Comparison of ENCODE assay signal across 12 cellular contexts in the genomic region with DNA sequence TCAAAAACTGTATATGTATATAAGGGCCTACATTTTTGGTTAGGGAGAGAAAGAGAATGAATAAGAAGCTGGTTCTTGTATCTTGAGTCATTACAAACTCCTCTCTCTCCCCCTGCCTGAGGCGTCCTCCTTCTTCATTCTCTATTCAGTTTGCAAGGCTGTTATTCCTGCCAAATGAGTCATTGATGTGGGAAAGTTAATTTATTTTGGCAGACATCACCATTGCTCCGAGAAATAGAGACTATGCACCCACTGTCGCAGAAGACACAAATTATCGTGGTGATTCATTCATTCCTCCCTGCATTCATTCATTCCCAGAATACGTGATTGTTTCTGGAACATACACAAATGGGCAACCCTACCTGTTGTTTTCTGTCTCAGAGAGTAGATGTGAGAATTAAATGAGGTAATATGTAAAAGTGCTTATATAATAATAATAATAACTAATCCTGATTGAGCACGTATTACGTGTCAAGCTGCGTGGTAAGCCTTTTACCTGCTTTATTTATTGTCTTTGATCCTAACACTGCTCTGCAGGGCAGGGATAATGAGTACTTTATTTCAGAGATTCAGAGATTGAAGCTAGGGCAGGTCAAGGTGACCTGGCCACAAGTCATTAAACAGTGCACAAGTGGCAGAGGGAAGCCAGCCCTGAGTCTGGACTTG.
DNase-seq lines count a peak whose midpoint lies in the region; ATAC-seq and TF ChIP-seq lines count a peak whose summit lies in the region.
"Had no signal": no experiment of that assay in that cellular context is flagged by ENCODE, and none has a peak within 500 bp of the region (broad histone marks: within the 10 kb centered on the region; RNA-seq: fewer than 3 reads in every experiment).

No MANE protein-coding gene starts in this region.

- peaks cover 5% of the 10 kb centered on the region for H3K4me1 Mint-ChIP-seq in nephron

- POLR2A ChIA-PET in PC-3 (lab: Charles Lee; ENCODE audit: unreplicated experiment), result interaction anchor here (0.6 kb wide), 1 partner anchor 65 kb away, joined by 3 read pairs; no protein-coding TSS in a partner anchor

- H3K27ac Mint-ChIP-seq in nephron, result peak overlapping the region in 2 of 3 experiments; percentile 42 to 66

- H3K36me3 ChIP-seq in PC-3 (ENCODE audit: low read depth, low read length), result no peaks in the 10 kb centered on the region
- no peaks in the 10 kb centered on the region for H3K36me3 ChIP-seq in H7 (replicated peaks; ENCODE audit: control insufficient read depth, insufficient read depth, low read length)
- H3K36me3 ChIP-seq: sigmoid colon had no signal

- H3K4me3 ChIP-seq in PC-3 (ENCODE audit: low read length) (no peak overlapping the region; the same call in 1 of the 2 replicates), epithelial cell of esophagus (ENCODE audit: low read length) (no peak overlapping the region), H7 (ENCODE audit: insufficient read depth, low read depth, low read length) (no peak overlapping the region)
- H3K4me3 ChIP-seq: sigmoid colon had no signal

- H3K36me3 Mint-ChIP-seq in nephron (ENCODE audit: low read depth), result no peaks in the 10 kb centered on the region
- H3K36me3 Mint-ChIP-seq: CD14-positive monocyte had no signal

- CTCF ChIA-PET in PC-3 (lab: Charles Lee), result interaction anchor here (0.6 to 1.3 kb wide), 4 partner anchors 16 to 253 kb away, joined by 3 to 5 read pairs (median 5); no protein-coding TSS in a partner anchor

- no peaks in the 10 kb centered on the region for H3K9me2 ChIP-seq in PC-3 (replicated peaks; ENCODE audit: low read length)

- no peak overlapping the region for H3K4me3 Mint-ChIP-seq in nephron
- H3K4me3 Mint-ChIP-seq: CD14-positive monocyte had no signal

- no peaks in the 10 kb centered on the region for H4K20me1 ChIP-seq in PC-3 (ENCODE audit: low read length)

- H3K27me3 ChIP-seq in PC-3 (ENCODE audit: low read length), result no peaks in the 10 kb centered on the region
- no peaks in the 10 kb centered on the region for H3K27me3 ChIP-seq in H7 (ENCODE audit: control insufficient read depth, insufficient read depth, low read length)
- H3K27me3 ChIP-seq: sigmoid colon had no signal

- H3K27me3 Mint-ChIP-seq in nephron (ENCODE audit: low read depth), result no peaks in the 10 kb centered on the region

- no TSS peak for BruUV-seq in PC-3 (replicated peaks; lab: Mats Ljungman, UMichigan)

- peak overlapping the region; percentile 95 for H3K27ac ChIP-seq in PC-3 (ENCODE audit: low read length)

- peaks cover 2% of the 10 kb centered on the region for H3K9me3 Mint-ChIP-seq in nephron

- ATAC-seq in PC-3, result peak; percentile 84
- ATAC-seq in HG03045 (IDR thresholded peaks at IDR 0.05; ENCODE audit: unreplicated experiment), result no peak
- no peak for ATAC-seq in HG02852 (IDR thresholded peaks at IDR 0.05; ENCODE audit: unreplicated experiment)

- H2AFZ ChIP-seq in PC-3 (ENCODE audit: low read length), result no peak overlapping the region

- H3K79me2 ChIP-seq in PC-3 (ENCODE audit: low read length), result no peaks in the 10 kb centered on the region

- DNase-seq in AG08396 (ENCODE audit: low spot score) (peak; percentile 77), PC-3 (peak; percentile 100), epithelial cell of esophagus (ENCODE audit: low read depth) (peak; percentile 99), HK-2 (ENCODE audit: unreplicated experiment) (no peak), H7 (no peak)
- DNase-seq: central memory CD4-positive, alpha-beta T cell; sigmoid colon; stimulated activated naive CD4-positive, alpha-beta T cell treated with Interleukin-2 at 50 U/mL for 16 hours had no signal

- H3F3A ChIP-seq in PC-3 (ENCODE audit: low read length, unreplicated experiment), result peaks cover 8% of the 10 kb centered on the region

- intact Hi-C loops in PC-3 (cut with micrococcal nuclease), result loop anchor here (1.0 to 5.0 kb wide), 3 partner anchors 65 to 207 kb away; no protein-coding TSS in a partner anchor

- peak overlapping the region; percentile 75 for H3K4me2 ChIP-seq in PC-3 (ENCODE audit: low read length)

- no peaks in the 10 kb centered on the region for H3K9me3 ChIP-seq in PC-3 (ENCODE audit: low read length)
- H3K9me3 ChIP-seq: sigmoid colon had no signal

- peaks cover 36% of the 10 kb centered on the region for H3K4me1 ChIP-seq in PC-3 (ENCODE audit: insufficient read depth, low read length)

- TF ChIP-seq CTCF in PC-3 (conservative IDR thresholded peaks at IDR 0.05; ENCODE audit: low read depth, low read length), result no peak
- no peak for TF ChIP-seq CTCF in epithelial cell of esophagus (IDR thresholded peaks at IDR 0.05; ENCODE audit: insufficient read depth, low read depth, low read length, missing control alignments)
- no peak for TF ChIP-seq CTCF in nephron (IDR thresholded peaks at IDR 0.05; ENCODE audit: unreplicated experiment in 3 of 3)

- H3K9ac ChIP-seq in PC-3 (ENCODE audit: low read length), result peak overlapping the region; percentile 82

Comparison
In these comparisons a context has a peak if more than half of its experiments do, and no peak if none do; other contexts are left out.
1. DNase-seq: peak in AG08396 (single experiment), PC-3 (single experiment) and epithelial cell of esophagus (single experiment); none in HK-2 (single experiment) and H7 (single experiment).